ENCODE assay signal across 21 cellular contexts in genomic region chr14:102090713-102091112, GRCh38.
"Had no signal": no experiment of that assay in that cellular context is flagged by ENCODE, and none has a peak within 500 bp of the region (broad histone marks: within the 10 kb centered on the region; RNA-seq: fewer than 3 reads in every experiment).

No MANE protein-coding gene starts in this region.

- H3K27ac ChIP-seq: brain microvascular endothelial cell, gastroesophageal sphincter, hepatocyte, left ventricle myocardium inferior, right atrium auricular region, suprapubic skin, tibial artery, uterus had no signal

- H3K36me3 ChIP-seq: brain microvascular endothelial cell, right atrium auricular region, suprapubic skin, uterus had no signal

- H3K9me3 ChIP-seq: gastroesophageal sphincter, left ventricle myocardium inferior, right atrium auricular region, suprapubic skin, tibial artery, uterus had no signal

- H3K27me3 ChIP-seq: brain microvascular endothelial cell, gastroesophageal sphincter, hepatocyte, right atrium auricular region, suprapubic skin, tibial artery, uterus had no signal

- H3K4me3 ChIP-seq: gastroesophageal sphincter, hepatocyte, left ventricle myocardium inferior, right atrium auricular region, suprapubic skin, tibial artery, uterus had no signal

- H3K27ac Mint-ChIP-seq: activated CD8-positive, alpha-beta memory T cell treated with anti-CD3 and anti-CD28 coated beads, Interleukin-2, amount 10 ng/mL, durations not matched to agents 7 days and 5 days; activated CD8-positive, alpha-beta T cell treated with anti-CD3 and anti-CD28 coated beads, Interleukin-2, amount 10 ng/mL, durations not matched to agents 7 days and 5 days had no signal

- DNase-seq: activated B cell treated with CpG ODN at 0.5 μM for 24 hours; activated CD8-positive, alpha-beta memory T cell treated with anti-CD3 and anti-CD28 coated beads, Interleukin-2, amount 10 ng/mL, durations not matched to agents 7 days and 5 days; activated CD8-positive, alpha-beta T cell treated with anti-CD3 and anti-CD28 coated beads, Interleukin-2, amount 10 ng/mL, durations not matched to agents 7 days and 5 days; activated naive CD8-positive, alpha-beta T cell treated with anti-CD3 and anti-CD28 coated beads, Interleukin-2, amount 10 ng/mL, durations not matched to agents 7 days and 5 days; activated T-cell treated with anti-CD3 and anti-CD28 coated beads, Interleukin-2, amount 50 U/mL, for 48 hours; brain microvascular endothelial cell; cortex of kidney; effector memory CD8-positive, alpha-beta T cell; islet precursor cell; left ventricle myocardium inferior; stimulated activated naive CD4-positive, alpha-beta T cell; SW 1271; T1000; tibial artery; uterus had no signal

- H3K27me3 Mint-ChIP-seq: activated B cell treated with CpG ODN at 0.5 μM for 24 hours; activated CD8-positive, alpha-beta memory T cell treated with anti-CD3 and anti-CD28 coated beads, Interleukin-2, amount 10 ng/mL, durations not matched to agents 7 days and 5 days; activated naive CD8-positive, alpha-beta T cell treated with anti-CD3 and anti-CD28 coated beads, Interleukin-2, amount 10 ng/mL, durations not matched to agents 7 days and 5 days; effector memory CD8-positive, alpha-beta T cell had no signal

- H3K9me3 Mint-ChIP-seq: activated B cell treated with CpG ODN at 0.5 μM for 24 hours; activated naive CD8-positive, alpha-beta T cell treated with anti-CD3 and anti-CD28 coated beads, Interleukin-2, amount 10 ng/mL, durations not matched to agents 7 days and 5 days; activated T-helper 2 cell treated with anti-CD3 and anti-CD28 coated beads, Interferon-gamma antibody, Interleukin-2, Interleukin-4, amounts not matched to agents 10 μg/mL and 5 μg/mL and 100 μg/mL, durations not matched to agents 14 hours and 24 hours and 36 hours; effector memory CD8-positive, alpha-beta T cell; T-helper 1 cell treated with Interleukin-12 subunit alpha and Interleukin-12 subunit beta and Interleukin-4 antibody, amounts not matched to agents 30 μg/mL and 1 μg/mL, for 36 hours had no signal

- H2AFZ ChIP-seq: hepatocyte had no signal

- ATAC-seq: activated CD8-positive, alpha-beta memory T cell treated with anti-CD3 and anti-CD28 coated beads, Interleukin-2, amount 10 ng/mL, durations not matched to agents 7 days and 5 days; activated CD8-positive, alpha-beta T cell treated with anti-CD3 and anti-CD28 coated beads, Interleukin-2, amount 10 ng/mL, durations not matched to agents 7 days and 5 days; effector memory CD8-positive, alpha-beta T cell; gastroesophageal sphincter had no signal

- H3K4me3 Mint-ChIP-seq: activated CD8-positive, alpha-beta memory T cell treated with anti-CD3 and anti-CD28 coated beads, Interleukin-2, amount 10 ng/mL, durations not matched to agents 7 days and 5 days; activated CD8-positive, alpha-beta T cell treated with anti-CD3 and anti-CD28 coated beads, Interleukin-2, amount 10 ng/mL, durations not matched to agents 7 days and 5 days; T-helper 1 cell treated with Interleukin-12 subunit alpha and Interleukin-12 subunit beta and Interleukin-4 antibody, amounts not matched to agents 30 μg/mL and 1 μg/mL, for 36 hours had no signal

- H3K4me2 ChIP-seq: hepatocyte had no signal
